In the genomic region with DNA sequence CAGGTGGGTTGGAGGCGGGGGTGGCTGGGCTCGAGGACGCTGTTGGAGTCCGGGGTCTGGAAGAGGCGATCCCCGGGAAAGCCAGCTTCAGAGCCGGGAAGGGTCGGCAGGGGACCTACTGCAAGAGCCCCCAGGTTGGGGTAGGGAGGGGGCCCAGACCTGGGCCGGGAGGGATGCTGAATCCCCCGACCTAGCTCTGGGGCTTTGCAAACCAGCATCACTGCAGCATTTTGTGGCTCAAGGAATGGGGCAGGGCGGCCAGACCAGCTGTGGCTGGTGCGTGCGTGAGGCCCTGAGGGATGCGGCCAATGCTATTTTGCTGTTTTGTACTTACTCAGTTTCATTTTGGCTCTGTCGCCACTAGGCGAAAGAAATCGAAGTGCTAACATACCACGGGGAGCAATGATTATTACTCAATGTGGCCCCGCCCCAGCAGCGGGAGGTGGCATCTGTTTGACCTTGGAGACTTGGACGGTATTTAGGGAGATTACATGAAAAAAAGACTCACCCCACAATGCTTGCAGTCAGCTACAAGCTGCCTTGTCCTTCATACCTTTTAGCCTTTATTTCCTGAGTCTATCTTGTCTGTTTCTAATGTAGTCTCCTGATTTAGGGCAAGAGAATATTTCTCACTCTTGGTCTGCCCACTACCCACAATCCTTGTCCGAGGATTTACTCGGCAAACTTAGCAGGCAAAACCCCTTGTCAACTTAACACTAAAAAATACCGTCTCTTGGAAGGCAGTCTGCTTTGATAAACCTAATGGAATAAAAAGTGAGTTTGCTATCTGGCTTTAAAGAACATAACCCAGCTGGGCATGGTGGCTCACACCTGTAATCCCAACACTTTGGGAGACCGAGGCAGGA, we compare ENCODE assay signal across 8 cellular contexts. TPM values are rescaled to one million over a fixed set of nuclear protein-coding genes. Genes with fewer than 3 reads are reported as not detected.
DNase-seq lines count a peak whose midpoint lies in the region; ATAC-seq, FAIRE-seq and TF ChIP-seq lines count a peak whose summit lies in the region.

No MANE protein-coding gene starts in this region.

- peaks cover 18% of the 10 kb centered on the region for H3K4me1 ChIP-seq in SJCRH30

- CTCF ChIA-PET in activated naive CD4-positive, alpha-beta T cell treated with anti-CD3 and anti-CD28 coated beads for 36 hours (lab: Charles Lee), result interaction anchor here (0.7 to 7.2 kb wide), 9 partner anchors 9 to 267 kb away, joined by 3 to 96 read pairs (median 3); a partner anchor contains a TSS

- peak overlapping the region; percentile 82 for H3K4me3 Mint-ChIP-seq in activated naive CD4-positive, alpha-beta T cell treated with anti-CD3 and anti-CD28 coated beads for 36 hours
- H3K4me3 Mint-ChIP-seq in osteocyte (ENCODE audit: unreplicated experiment), result peak overlapping the region; percentile 90

- peaks cover 24% of the 10 kb centered on the region for H3K4me1 Mint-ChIP-seq in activated naive CD4-positive, alpha-beta T cell treated with anti-CD3 and anti-CD28 coated beads for 36 hours (ENCODE audit: low read depth)
- peaks cover 25% of the 10 kb centered on the region for H3K4me1 Mint-ChIP-seq in osteocyte (ENCODE audit: unreplicated experiment)

- no peaks in the 10 kb centered on the region for H3K27me3 ChIP-seq in SJCRH30

- no peaks in the 10 kb centered on the region for H3K9me3 Mint-ChIP-seq in activated naive CD4-positive, alpha-beta T cell treated with anti-CD3 and anti-CD28 coated beads for 36 hours
- no peaks in the 10 kb centered on the region for H3K9me3 Mint-ChIP-seq in osteocyte (ENCODE audit: unreplicated experiment)

- peak; percentile 78 for DNase-seq in KBM-7
- DNase-seq in SJCRH30, result peak; percentile 77 to 83
- DNase-seq in activated naive CD4-positive, alpha-beta T cell treated with anti-CD3 and anti-CD28 coated beads for 36 hours, result peak; percentile 86
- DNase-seq in globus pallidus (ENCODE audit: low spot score), result peak; percentile 68
- DNase-seq in osteocyte (ENCODE audit: extremely low spot score, unreplicated experiment), result peak; percentile 88
- peak; percentile 68 for DNase-seq in urothelium cell line (ENCODE audit: low spot score)

- ATAC-seq in GM21786 (IDR thresholded peaks at IDR 0.05; ENCODE audit: unreplicated experiment), result peak; percentile 52

- FAIRE-seq in G401.6 (lab: Jason Lieb, UNC), result peak; percentile 89
- no peak for FAIRE-seq in urothelium cell line (lab: Jason Lieb, UNC)

- H3K27ac ChIP-seq in SJCRH30, result peak overlapping the region; percentile 27

- H3K27ac Mint-ChIP-seq in activated naive CD4-positive, alpha-beta T cell treated with anti-CD3 and anti-CD28 coated beads for 36 hours, result peak overlapping the region; percentile 89
- H3K27ac Mint-ChIP-seq in osteocyte (ENCODE audit: unreplicated experiment), result peak overlapping the region; percentile 98

- peak; percentile 53 for TF ChIP-seq CTCF in osteocyte (IDR thresholded peaks at IDR 0.05)

- no peaks in the 10 kb centered on the region for H3K9me3 ChIP-seq in SJCRH30 (replicated peaks)

- peaks cover 8% of the 10 kb centered on the region for H3K36me3 ChIP-seq in SJCRH30

- H3K27me3 Mint-ChIP-seq in activated naive CD4-positive, alpha-beta T cell treated with anti-CD3 and anti-CD28 coated beads for 36 hours (ENCODE audit: low read depth), result no peaks in the 10 kb centered on the region
- H3K27me3 Mint-ChIP-seq in osteocyte (ENCODE audit: unreplicated experiment), result no peaks in the 10 kb centered on the region

- peak overlapping the region; percentile 58 for H3K4me3 ChIP-seq in SJCRH30

- in situ Hi-C loops in KBM-7 (cut with MboI; ENCODE audit: low pct_unique_long_range_greater_than_20kb, low sequenced_read_pairs), result no loop called here

- intact Hi-C loops in activated naive CD4-positive, alpha-beta T cell treated with anti-CD3 and anti-CD28 coated beads for 36 hours (cut with micrococcal nuclease), result loop anchor here (1.0 to 5.0 kb wide), 13 partner anchors 15 to 1378 kb away; a partner anchor contains a TSS

- H3K36me3 Mint-ChIP-seq in activated naive CD4-positive, alpha-beta T cell treated with anti-CD3 and anti-CD28 coated beads for 36 hours (ENCODE audit: low read depth), result peaks cover 1% of the 10 kb centered on the region
- H3K36me3 Mint-ChIP-seq in osteocyte (ENCODE audit: unreplicated experiment), result no peaks in the 10 kb centered on the region

RNA-seq across cellular contexts. Expression of a gene that starts 16.2 kb away (rescaled TPM):
- total RNA-seq in SJCRH30 (2014; rRNA removed; shearing (Covaris generic)), result 116 and 118 TPM in 2 replicates
- total RNA-seq in activated naive CD4-positive, alpha-beta T cell treated with anti-CD3 and anti-CD28 coated beads for 36 hours, result 100 to 1,000 TPM; 106 to 115 TPM
- 251 and 252 TPM in 2 replicates for total RNA-seq in osteocyte

RNA-seq across cellular contexts. Expression of a gene that starts 40.1 kb away (rescaled TPM):
- 180 and 190 TPM in 2 replicates for total RNA-seq in SJCRH30 (2014; rRNA removed; shearing (Covaris generic))
- 10 to 100 TPM; 95.3 to 96.9 TPM for total RNA-seq in activated naive CD4-positive, alpha-beta T cell treated with anti-CD3 and anti-CD28 coated beads for 36 hours
- total RNA-seq in osteocyte, result 151 and 154 TPM in 2 replicates

Comparison
In these comparisons a context has a peak if more than half of its experiments do, and no peak if none do; other contexts are left out.
1. Peak in every context shown above with its lines: DNase-seq, ATAC-seq, H3K4me3 ChIP-seq and H3K27ac ChIP-seq.